17 cellular contexts compared by ENCODE assay signal in genomic region chr5:77426670-77427069, GRCh38.
A peak's percentile ranks its signal among the peaks of the same experiment; 100 is the strongest.
DNase-seq lines count a peak whose midpoint lies in the region; ATAC-seq and TF ChIP-seq lines count a peak whose summit lies in the region.
"Had no signal": no experiment of that assay in that cellular context is flagged by ENCODE, and none has a peak within 500 bp of the region (broad histone marks: within the 10 kb centered on the region; RNA-seq: fewer than 3 reads in every experiment).

No MANE protein-coding gene starts in this region.

- peak overlapping the region; percentile 37 for H3K4me2 ChIP-seq in smooth muscle cell

- H3K9ac ChIP-seq in smooth muscle cell (ENCODE audit: low read depth): no peak overlapping the region
- H3K9ac ChIP-seq: parathyroid adenoma had no signal

- no peaks in the 10 kb centered on the region for H3F3A ChIP-seq in smooth muscle cell (ENCODE audit: low read depth)

- H3K27me3 ChIP-seq in smooth muscle cell (ENCODE audit: low read depth): no peaks in the 10 kb centered on the region
- no peaks in the 10 kb centered on the region for H3K27me3 ChIP-seq in vagina
- H3K27me3 ChIP-seq: cardiac muscle cell had no signal

- ATAC-seq in SK-N-SH treated with all-trans-retinoic acid at 6 μM for 48 hours (peak; percentile 54; the same call in 2 of the 3 replicates), HG02642 (IDR thresholded peaks at IDR 0.05; ENCODE audit: poor library complexity, unreplicated experiment) (no peak), GM19452 (IDR thresholded peaks at IDR 0.05; ENCODE audit: unreplicated experiment) (no peak)
- ATAC-seq: stimulated activated effector memory CD8-positive, alpha-beta T cell treated with anti-CD3 and anti-CD28 coated beads, Interleukin-12 subunit alpha, Interleukin-12 subunit beta, amount 100 ng/mL, for 72 hours had no signal

- H3K9me3 ChIP-seq in smooth muscle cell (replicated peaks; ENCODE audit: low read depth) (no peaks in the 10 kb centered on the region), vagina (no peaks in the 10 kb centered on the region)

- H3K27ac ChIP-seq in smooth muscle cell (ENCODE audit: low read depth): peak overlapping the region; percentile 69
- no peak overlapping the region for H3K27ac ChIP-seq in vagina
- H3K27ac ChIP-seq: cardiac muscle cell, epithelial cell of prostate, parathyroid adenoma had no signal

- intact Hi-C loops in vagina (cut with DNase I): no loop called here

- H2AFZ ChIP-seq in smooth muscle cell (ENCODE audit: low read depth): no peak overlapping the region
- H2AFZ ChIP-seq: parathyroid adenoma had no signal

- H3K36me3 ChIP-seq in smooth muscle cell (ENCODE audit: low read depth) (no peaks in the 10 kb centered on the region), vagina (peaks cover 0 to 16% of the 10 kb centered on the region in 2 donors)

- TF ChIP-seq POLR2A in vagina (IDR thresholded peaks at IDR 0.05): no peak

- H3K4me1 ChIP-seq in smooth muscle cell (ENCODE audit: low read depth): no peaks in the 10 kb centered on the region
- peaks cover 25% of the 10 kb centered on the region for H3K4me1 ChIP-seq in vagina
- H3K4me1 ChIP-seq: parathyroid adenoma had no signal

- DNase-seq in ELR (ENCODE audit: low read depth): peak; percentile 83
- DNase-seq in fibroblast of the aortic adventitia (ENCODE audit: low read depth): peak; percentile 14
- DNase-seq in smooth muscle cell (lab: John Stamatoyannopoulos, UW; ENCODE audit: unreplicated experiment): no peak
- no peak for DNase-seq in HT-29 (ENCODE audit: low spot score)
- no peak for DNase-seq in vagina (ENCODE audit: extremely low spot score in 2 of 2)
- DNase-seq: activated CD4-positive, alpha-beta T cell treated with anti-CD3 and anti-CD28 coated beads, Interleukin-2, amount 50 U/mL, for 4 hours; activated effector memory CD4-positive, alpha-beta T cell treated with Interleukin-2 at 50 U/mL for 16 hours; CD4-positive, alpha-beta T cell; MM.1S; OCI-M1 had no signal

- TF ChIP-seq CTCF in fibroblast of the aortic adventitia (IDR thresholded peaks at IDR 0.05; ENCODE audit: insufficient read depth, low read length): no peak
- no peak for TF ChIP-seq CTCF in smooth muscle cell (IDR thresholded peaks at IDR 0.05; ENCODE audit: borderline replicate concordance, insufficient read depth, poor library complexity, severe bottlenecking)
- TF ChIP-seq CTCF in vagina (IDR thresholded peaks at IDR 0.05): no peak

- 29% methylated on average over 2 of the region's 2 CpGs for WGBS in smooth muscle cell (ENCODE audit: low lambda C conversion rate)

- H3K79me2 ChIP-seq in smooth muscle cell (ENCODE audit: low read depth): no peaks in the 10 kb centered on the region
- H3K79me2 ChIP-seq: parathyroid adenoma had no signal

- no peaks in the 10 kb centered on the region for H4K20me1 ChIP-seq in smooth muscle cell (ENCODE audit: low read depth)

- H3K4me3 ChIP-seq in fibroblast of the aortic adventitia (ENCODE audit: low read depth, low read length) (no peak overlapping the region), smooth muscle cell (no peak overlapping the region), vagina (no peak overlapping the region)
- H3K4me3 ChIP-seq: cardiac muscle cell had no signal

TF ChIP-seq in SK-N-SH treated with all-trans-retinoic acid at 6 μM for 48 hours, 23 proteins besides CTCF, POLR2A, EP300 and RAD21:
- no peak for TF ChIP-seq OSR1 (CRISPR knock-in tag; IDR thresholded peaks at IDR 0.05)
- no peak for TF ChIP-seq POU6F1 (CRISPR knock-in tag; IDR thresholded peaks at IDR 0.05; ENCODE audit: borderline replicate concordance, low read depth)
- TF ChIP-seq ZNF70 (CRISPR knock-in tag; IDR thresholded peaks at IDR 0.05): no peak
- no peak for TF ChIP-seq GLIS3 (CRISPR knock-in tag; IDR thresholded peaks at IDR 0.05)
- TF ChIP-seq TCF4 (CRISPR knock-in tag; IDR thresholded peaks at IDR 0.05; ENCODE audit: borderline replicate concordance): no peak
- no peak for TF ChIP-seq ZNF8 (CRISPR knock-in tag; IDR thresholded peaks at IDR 0.05)

Comparison
In these comparisons a context has a peak if more than half of its experiments do, and no peak if none do; other contexts are left out.
1. DNase-seq: peak in ELR (single experiment) and fibroblast of the aortic adventitia (single experiment); none in smooth muscle cell (single experiment), HT-29 (single experiment) and vagina (0 of 2).